ENCODE assay signal across 18 cellular contexts in the genomic region with DNA sequence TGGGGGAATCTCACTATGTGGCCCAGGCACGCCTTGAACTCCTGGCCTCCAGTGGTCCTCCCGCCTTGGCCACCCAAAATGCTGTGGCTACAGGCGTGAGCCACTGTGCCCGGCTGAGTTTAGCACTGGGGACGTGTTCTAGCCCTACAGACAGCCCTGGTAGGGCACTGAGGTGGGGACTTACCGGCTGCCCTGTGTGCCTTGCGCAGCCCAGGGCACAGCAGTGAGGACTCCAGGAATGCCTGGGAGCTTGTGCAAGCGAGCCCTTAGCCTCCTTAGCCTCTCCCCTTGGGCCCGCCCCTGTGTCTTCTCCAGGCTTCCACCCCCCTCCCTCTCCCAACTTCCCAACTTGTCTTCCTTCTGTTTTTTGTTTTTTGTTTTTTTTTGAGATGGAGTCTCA. TPM values are rescaled to one million over a fixed set of nuclear protein-coding genes. Genes with fewer than 3 reads are reported as not detected.
DNase-seq lines count a peak whose midpoint lies in the region; ATAC-seq and TF ChIP-seq lines count a peak whose summit lies in the region.
"Had no signal": no experiment of that assay in that cellular context is flagged by ENCODE, and none has a peak within 500 bp of the region (broad histone marks: within the 10 kb centered on the region; RNA-seq: fewer than 3 reads in every experiment).

No MANE protein-coding gene starts in this region.

- ATAC-seq in activated naive CD8-positive, alpha-beta T cell treated with anti-CD3 and anti-CD28 coated beads, Interleukin-2, amount 50 U/mL, for 24 hours: no peak
- no peak for ATAC-seq in upper lobe of right lung
- no peak for ATAC-seq in lower lobe of right lung
- no peak for ATAC-seq in natural killer cell

- H3K9me3 ChIP-seq in upper lobe of right lung (no peaks in the 10 kb centered on the region), lower lobe of right lung (no peaks in the 10 kb centered on the region)
- H3K9me3 ChIP-seq: MG63 had no signal

- TF ChIP-seq CTCF in chondrocyte (IDR thresholded peaks at IDR 0.05) (no peak), upper lobe of right lung (IDR thresholded peaks at IDR 0.05) (no peak), lower lobe of right lung (IDR thresholded peaks at IDR 0.05) (no peak), natural killer cell (IDR thresholded peaks at IDR 0.05) (no peak)

- peaks cover 3% of the 10 kb centered on the region for H3K36me3 Mint-ChIP-seq in T-helper 1 cell treated with Interleukin-12 subunit alpha and Interleukin-12 subunit beta and Interleukin-4 antibody, amounts not matched to agents 30 μg/mL and 1 μg/mL, for 36 hours (ENCODE audit: low read depth)
- H3K36me3 Mint-ChIP-seq in activated naive CD8-positive, alpha-beta T cell: no peaks in the 10 kb centered on the region
- H3K36me3 Mint-ChIP-seq in activated naive CD8-positive, alpha-beta T cell treated with anti-CD3 and anti-CD28 coated beads, Interleukin-2, amount 50 U/mL, for 24 hours (ENCODE audit: low read depth): no peaks in the 10 kb centered on the region
- H3K36me3 Mint-ChIP-seq in chondrocyte (ENCODE audit: low read depth) (no peaks in the 10 kb centered on the region), natural killer cell (no peaks in the 10 kb centered on the region)

- intact Hi-C loops in upper lobe of right lung (cut with DNase I) (no loop called here), lower lobe of right lung (cut with DNase I) (no loop called here), natural killer cell (cut with micrococcal nuclease) (no loop called here)

- H3K27me3 Mint-ChIP-seq in T-helper 1 cell treated with Interleukin-12 subunit alpha and Interleukin-12 subunit beta and Interleukin-4 antibody, amounts not matched to agents 30 μg/mL and 1 μg/mL, for 36 hours (ENCODE audit: low read depth): no peaks in the 10 kb centered on the region
- no peaks in the 10 kb centered on the region for H3K27me3 Mint-ChIP-seq in activated naive CD8-positive, alpha-beta T cell
- no peaks in the 10 kb centered on the region for H3K27me3 Mint-ChIP-seq in activated naive CD8-positive, alpha-beta T cell treated with anti-CD3 and anti-CD28 coated beads, Interleukin-2, amount 50 U/mL, for 24 hours
- H3K27me3 Mint-ChIP-seq in chondrocyte (ENCODE audit: low read depth): peaks cover 32% of the 10 kb centered on the region
- H3K27me3 Mint-ChIP-seq in natural killer cell (ENCODE audit: low read depth in 2 of 2): peaks cover 8 to 14% of the 10 kb centered on the region in 2 donors

- H3K4me1 ChIP-seq in upper lobe of right lung (no peaks in the 10 kb centered on the region), lower lobe of right lung (no peaks in the 10 kb centered on the region)

- peaks cover 3% of the 10 kb centered on the region for H3K9me3 Mint-ChIP-seq in T-helper 1 cell treated with Interleukin-12 subunit alpha and Interleukin-12 subunit beta and Interleukin-4 antibody, amounts not matched to agents 30 μg/mL and 1 μg/mL, for 36 hours
- no peaks in the 10 kb centered on the region for H3K9me3 Mint-ChIP-seq in activated naive CD8-positive, alpha-beta T cell (ENCODE audit: low read depth)
- H3K9me3 Mint-ChIP-seq in activated naive CD8-positive, alpha-beta T cell treated with anti-CD3 and anti-CD28 coated beads, Interleukin-2, amount 50 U/mL, for 24 hours: no peaks in the 10 kb centered on the region
- no peaks in the 10 kb centered on the region for H3K9me3 Mint-ChIP-seq in chondrocyte (ENCODE audit: low read depth)
- H3K9me3 Mint-ChIP-seq in natural killer cell: no peaks in the 10 kb centered on the region

- H3K4me1 Mint-ChIP-seq in T-helper 1 cell treated with Interleukin-12 subunit alpha and Interleukin-12 subunit beta and Interleukin-4 antibody, amounts not matched to agents 30 μg/mL and 1 μg/mL, for 36 hours (ENCODE audit: low read depth): peaks cover 62% of the 10 kb centered on the region
- peaks cover 64% of the 10 kb centered on the region for H3K4me1 Mint-ChIP-seq in activated naive CD8-positive, alpha-beta T cell (ENCODE audit: low read depth)
- peaks cover 51% of the 10 kb centered on the region for H3K4me1 Mint-ChIP-seq in activated naive CD8-positive, alpha-beta T cell treated with anti-CD3 and anti-CD28 coated beads, Interleukin-2, amount 50 U/mL, for 24 hours
- peaks cover 4% of the 10 kb centered on the region for H3K4me1 Mint-ChIP-seq in chondrocyte (ENCODE audit: low read depth)
- H3K4me1 Mint-ChIP-seq in natural killer cell: peaks cover 11 to 12% of the 10 kb centered on the region in 2 donors

- no peaks in the 10 kb centered on the region for H3K36me3 ChIP-seq in upper lobe of right lung
- H3K36me3 ChIP-seq in lower lobe of right lung: no peaks in the 10 kb centered on the region
- H3K36me3 ChIP-seq: MG63 had no signal

- no peak overlapping the region for H3K4me3 Mint-ChIP-seq in T-helper 1 cell treated with Interleukin-12 subunit alpha and Interleukin-12 subunit beta and Interleukin-4 antibody, amounts not matched to agents 30 μg/mL and 1 μg/mL, for 36 hours
- H3K4me3 Mint-ChIP-seq in activated naive CD8-positive, alpha-beta T cell: no peak overlapping the region
- H3K4me3 Mint-ChIP-seq in activated naive CD8-positive, alpha-beta T cell treated with anti-CD3 and anti-CD28 coated beads, Interleukin-2, amount 50 U/mL, for 24 hours: no peak overlapping the region
- H3K4me3 Mint-ChIP-seq in chondrocyte (ENCODE audit: unreplicated experiment) (no peak overlapping the region), natural killer cell (no peak overlapping the region)
- H3K4me3 Mint-ChIP-seq: B cell had no signal

- peak overlapping the region; percentile 99 for H3K27ac Mint-ChIP-seq in T-helper 1 cell treated with Interleukin-12 subunit alpha and Interleukin-12 subunit beta and Interleukin-4 antibody, amounts not matched to agents 30 μg/mL and 1 μg/mL, for 36 hours
- H3K27ac Mint-ChIP-seq in activated naive CD8-positive, alpha-beta T cell: peak overlapping the region; percentile 78
- H3K27ac Mint-ChIP-seq in activated naive CD8-positive, alpha-beta T cell treated with anti-CD3 and anti-CD28 coated beads, Interleukin-2, amount 50 U/mL, for 24 hours: no peak overlapping the region
- H3K27ac Mint-ChIP-seq in chondrocyte (ENCODE audit: unreplicated experiment): no peak overlapping the region
- no peak overlapping the region for H3K27ac Mint-ChIP-seq in natural killer cell
- H3K27ac Mint-ChIP-seq: B cell had no signal

- H3K27ac ChIP-seq in upper lobe of right lung: no peak overlapping the region
- no peak overlapping the region for H3K27ac ChIP-seq in lower lobe of right lung
- H3K27ac ChIP-seq: 22Rv1 had no signal

- H3K27me3 ChIP-seq in upper lobe of right lung (peaks cover 12% of the 10 kb centered on the region), lower lobe of right lung (ENCODE audit: low read depth) (peaks cover 8% of the 10 kb centered on the region)
- H3K27me3 ChIP-seq: MG63 had no signal

- DNase-seq in T-helper 1 cell: no peak
- no peak for DNase-seq in activated naive CD8-positive, alpha-beta T cell treated with anti-CD3 and anti-CD28 coated beads, Interleukin-2, amount 50 U/mL, for 24 hours
- DNase-seq in chondrocyte (ENCODE audit: low spot score): peak; percentile 50
- peak; percentile 39 for DNase-seq in upper lobe of right lung
- no peak for DNase-seq in lower lobe of right lung
- no peak for DNase-seq in natural killer cell
- DNase-seq: DND-41, H7, Karpas-422, MG63, NCI-H1092, NCI-H2081 treated with DMSO at 0.1 percent for 48 hours, NCI-H510A treated with DMSO at 0.1 percent for 48 hours, NCI-H82 had no signal

- no peak overlapping the region for H3K4me3 ChIP-seq in upper lobe of right lung
- no peak overlapping the region for H3K4me3 ChIP-seq in lower lobe of right lung
- H3K4me3 ChIP-seq: MG63 had no signal

RNA-seq across cellular contexts. Expression of a gene that starts 21.0 kb away (rescaled TPM):
- total RNA-seq in chondrocyte (7.6 to 13.4 TPM (median 8.2 TPM) in 3 replicates), upper lobe of right lung (0.55 TPM), lower lobe of right lung (1.0 TPM), natural killer cell (1 to 10 TPM; 2.6 to 6.7 (median 2.9) TPM)

Comparison
In these comparisons a context has a peak if more than half of its experiments do, and no peak if none do; other contexts are left out.
1. H3K27ac Mint-ChIP-seq: peak in T-helper 1 cell treated with Interleukin-12 subunit alpha and Interleukin-12 subunit beta and Interleukin-4 antibody, amounts not matched to agents 30 μg/mL and 1 μg/mL, for 36 hours (single experiment) and activated naive CD8-positive, alpha-beta T cell (single experiment); none in activated naive CD8-positive, alpha-beta T cell treated with anti-CD3 and anti-CD28 coated beads, Interleukin-2, amount 50 U/mL, for 24 hours (single experiment), chondrocyte (single experiment) and natural killer cell (0 of 2).
2. DNase-seq: peak in chondrocyte (single experiment) and upper lobe of right lung (single experiment); none in T-helper 1 cell (0 of 5), activated naive CD8-positive, alpha-beta T cell treated with anti-CD3 and anti-CD28 coated beads, Interleukin-2, amount 50 U/mL, for 24 hours (single experiment), lower lobe of right lung (single experiment) and natural killer cell (single experiment).